Comparison of ENCODE assay signal across 28 cellular contexts in genomic region chr1:51316764-51317120, GRCh38. TPM values are rescaled to one million over a fixed set of nuclear protein-coding genes. Genes with fewer than 3 reads are reported as not detected.
DNase-seq lines count a peak whose midpoint lies in the region; ATAC-seq, FAIRE-seq and TF ChIP-seq lines count a peak whose summit lies in the region.
"Had no signal": no experiment of that assay in that cellular context is flagged by ENCODE, and none has a peak within 500 bp of the region (broad histone marks: within the 10 kb centered on the region; RNA-seq: fewer than 3 reads in every experiment).

No MANE protein-coding gene starts in this region.

- H3K27ac ChIP-seq in IMR-90 (ENCODE audit: insufficient read depth, low read length) (no peak overlapping the region), K562 (ENCODE audit: extremely low read depth, low read depth, low read length) (no peak overlapping the region)
- H3K27ac ChIP-seq: dorsolateral prefrontal cortex, right atrium auricular region, spleen had no signal

- peaks cover 27% of the 10 kb centered on the region for H3K4me1 Mint-ChIP-seq in nephron

- in situ Hi-C loops in IMR-90 (cut with MboI; ENCODE audit: low sequenced_read_pairs): no loop called here
- in situ Hi-C loops in K562 (cut with MboI): no loop called here

- intact Hi-C loops in IMR-90 (cut with micrococcal nuclease) (no loop called here), K562 (cut with micrococcal nuclease) (no loop called here)

- H4K20me1 ChIP-seq in IMR-90 (ENCODE audit: insufficient read depth, low read length) (no peaks in the 10 kb centered on the region), K562 (replicated peaks; ENCODE audit: control insufficient read depth, insufficient read depth, low read length) (no peaks in the 10 kb centered on the region)

- H3K14ac ChIP-seq in IMR-90 (replicated peaks; ENCODE audit: low read depth, low read length): no peak overlapping the region

- H3K23ac ChIP-seq in IMR-90 (ENCODE audit: low read depth, low read length): no peak overlapping the region

- H2AFZ ChIP-seq in IMR-90 (replicated peaks; ENCODE audit: low read length, poor library complexity) (peak overlapping the region; percentile 27), K562 (ENCODE audit: low read depth, low read length) (peak overlapping the region; percentile 15; the same call in 1 of the 2 replicates)

- H2BK15ac ChIP-seq in IMR-90 (ENCODE audit: low read depth, low read length): no peak overlapping the region

- dilution Hi-C loops in IMR-90 (cut with HindIII; ENCODE audit: low sequenced_read_pairs, unreplicated experiment): no loop called here

- TF ChIP-seq CTCF in IMR-90 (conservative IDR thresholded peaks at IDR 0.05; ENCODE audit: low read depth, low read length): no peak
- TF ChIP-seq CTCF in K562 (IDR thresholded peaks at IDR 0.05 in 2 of 3, conservative IDR thresholded peaks at IDR 0.05 in 1 of 3; ENCODE audit: insufficient read depth in 2 of 3, low read depth in 1 of 3, low read length in 3 of 3): no peak
- no peak for TF ChIP-seq CTCF in nephron (IDR thresholded peaks at IDR 0.05; ENCODE audit: unreplicated experiment in 3 of 3)

- TF ChIP-seq EP300 in K562 (IDR thresholded peaks at IDR 0.05; ENCODE audit: low read length): no peak

- H3K4ac ChIP-seq in IMR-90 (ENCODE audit: low read depth, low read length): no peak overlapping the region

- H3K9me3 ChIP-seq in IMR-90 (ENCODE audit: control insufficient read depth, insufficient read depth, low read length) (no peaks in the 10 kb centered on the region), K562 (replicated peaks; ENCODE audit: control insufficient read depth, insufficient read depth, low read depth, low read length) (no peaks in the 10 kb centered on the region)
- H3K9me3 ChIP-seq: HAP-1, right atrium auricular region, spleen had no signal

- TF ChIP-seq RAD21 in IMR-90 (IDR thresholded peaks at IDR 0.05; ENCODE audit: low read length) (no peak), K562 (CRISPR knock-in tag; conservative IDR thresholded peaks at IDR 0.05 in 1 of 2, IDR thresholded peaks at IDR 0.05 in 1 of 2) (no peak)

- H2BK120ac ChIP-seq in IMR-90 (ENCODE audit: low read depth, low read length): no peak overlapping the region

- no peak overlapping the region for H4K8ac ChIP-seq in IMR-90 (ENCODE audit: low read depth in 2 of 2, low read length in 2 of 2)

- BruUV-seq in IMR-90 (replicated peaks; lab: Mats Ljungman, UMichigan) (no TSS peak), K562 (replicated peaks; lab: Mats Ljungman, UMichigan) (no TSS peak)

- peak overlapping the region in 2 of 3 experiments; percentile 5 to 11 for H3K4me3 Mint-ChIP-seq in nephron
- H3K4me3 Mint-ChIP-seq: activated naive CD8-positive, alpha-beta T cell; CD8-positive, alpha-beta T cell; naive B cell; stimulated activated naive B cell treated with anti-CD40 and anti-IgM and Interleukin-4, amounts not matched to agents 10 μg/mL and 1 μg/mL and 100 μg/mL, for 72 hours; WTC11 had no signal

- H3K36me3 ChIP-seq in IMR-90 (ENCODE audit: control insufficient read depth, insufficient read depth, low read length) (no peaks in the 10 kb centered on the region), K562 (ENCODE audit: control insufficient read depth, insufficient read depth, low read length) (no peaks in the 10 kb centered on the region)
- H3K36me3 ChIP-seq: HAP-1, right atrium auricular region, spleen had no signal

- H3K4me1 ChIP-seq in IMR-90 (ENCODE audit: control insufficient read depth, insufficient read depth, low read length) (peaks cover 8% of the 10 kb centered on the region), K562 (replicated peaks in 1 of 2; ENCODE audit: control insufficient read depth in 2 of 2, insufficient read depth in 2 of 2, low read length in 2 of 2) (peaks cover 14 to 28% of the 10 kb centered on the region in 2 experiments; a peak in 4 of 5 replicates)
- H3K4me1 ChIP-seq: HAP-1, right atrium auricular region had no signal

- H3K36me3 Mint-ChIP-seq in nephron (ENCODE audit: low read depth): no peaks in the 10 kb centered on the region
- H3K36me3 Mint-ChIP-seq: activated naive CD8-positive, alpha-beta T cell; CD8-positive, alpha-beta T cell; naive B cell; stimulated activated naive B cell treated with anti-CD40 and anti-IgM and Interleukin-4, amounts not matched to agents 10 μg/mL and 1 μg/mL and 100 μg/mL, for 72 hours; WTC11 had no signal

- H2AK9ac ChIP-seq in IMR-90 (replicated peaks; ENCODE audit: low read depth, low read length, poor library complexity): peak overlapping the region; percentile 7

- CTCF ChIA-PET in IMR-90 (lab: Yijun Ruan, JAX) (no interaction called here), K562 (lab: Yijun Ruan, JAX; ENCODE audit: low intra/inter-chr PET ratio) (no interaction called here)

- no peak overlapping the region for H4K5ac ChIP-seq in IMR-90 (ENCODE audit: low read depth, low read length)

- no peak overlapping the region for H4K91ac ChIP-seq in IMR-90 (ENCODE audit: insufficient read depth, low read depth, low read length)

- no peak overlapping the region for H2AK5ac ChIP-seq in IMR-90 (ENCODE audit: low read depth, low read length)

- H3K18ac ChIP-seq in IMR-90 (ENCODE audit: low read depth, low read length): no peak overlapping the region

- H3K9ac ChIP-seq in IMR-90 (ENCODE audit: low read depth, low read length) (no peak overlapping the region), K562 (ENCODE audit: insufficient read depth in 1 of 2, low read depth in 2 of 2, low read length in 2 of 2) (peak overlapping the region in 1 of 2 experiments; percentile 14; a peak in 1 of 4 replicates)

- H3K79me2 ChIP-seq in K562 (ENCODE audit: control insufficient read depth, insufficient read depth, low read length): no peaks in the 10 kb centered on the region

- peaks cover 14% of the 10 kb centered on the region for H3K27me3 Mint-ChIP-seq in nephron (ENCODE audit: low read depth)
- H3K27me3 Mint-ChIP-seq: activated naive CD8-positive, alpha-beta T cell; naive B cell had no signal

- H3K4me3 ChIP-seq in IMR-90 (ENCODE audit: insufficient read depth, low read depth, low read length) (no peak overlapping the region), K562 (no peak overlapping the region)
- H3K4me3 ChIP-seq: dorsolateral prefrontal cortex, HAP-1, right atrium auricular region, spleen had no signal

- DNase-seq in NCI-H146 (lab: John Stamatoyannopoulos, UW) (peak; percentile 34), NCI-H146 treated with DMSO at 0.1 percent for 48 hours (lab: John Stamatoyannopoulos, UW; ENCODE audit: unreplicated experiment) (no peak), IMR-90 (no peak), K562 (ENCODE audit: extremely low read depth in 1 of 4, low spot score in 3 of 4) (no peak), GM03348 (ENCODE audit: low spot score) (no peak)
- DNase-seq in central memory CD4-positive, alpha-beta T cell: no peak
- DNase-seq: activated CD4-positive, alpha-beta T cell treated with anti-CD3 and anti-CD28 coated beads, Interleukin-2, amount 50 U/mL, for 4 hours; AML-193; CD8-positive, alpha-beta T cell; cerebellar nuclear complex; dorsolateral prefrontal cortex; KBM-7; mesendoderm; naive B cell; NCI-H187; spleen; stimulated activated CD4-positive, alpha-beta T cell treated with anti-CD3 and anti-CD28 coated beads, Interleukin-4, amount 100 ng/mL, for 1 hour; stimulated activated naive B cell treated with anti-CD40 and anti-IgM and Interleukin-4, amounts not matched to agents 10 μg/mL and 1 μg/mL and 100 μg/mL, for 72 hours; T1000 had no signal

- H3K4me2 ChIP-seq in IMR-90 (ENCODE audit: low read depth, low read length) (no peak overlapping the region), K562 (ENCODE audit: insufficient read depth, low read length) (no peak overlapping the region)

- POLR2A ChIA-PET in IMR-90 (lab: Charles Lee; ENCODE audit: unreplicated experiment): no interaction called here
- POLR2A ChIA-PET in K562 (lab: Yijun Ruan, JAX): no interaction called here

- no peaks in the 10 kb centered on the region for H3K9me3 Mint-ChIP-seq in nephron
- H3K9me3 Mint-ChIP-seq: activated T-helper 2 cell treated with anti-CD3 and anti-CD28 coated beads, Interferon-gamma antibody, Interleukin-2, Interleukin-4, amounts not matched to agents 10 μg/mL and 5 μg/mL and 100 μg/mL, durations not matched to agents 14 hours and 24 hours and 36 hours; CD8-positive, alpha-beta T cell; naive B cell; stimulated activated naive B cell treated with anti-CD40 and anti-IgM and Interleukin-4, amounts not matched to agents 10 μg/mL and 1 μg/mL and 100 μg/mL, for 72 hours; WTC11 had no signal

- H3K27me3 ChIP-seq in IMR-90 (ENCODE audit: control insufficient read depth, insufficient read depth, low read length) (no peaks in the 10 kb centered on the region), K562 (ENCODE audit: control insufficient read depth in 2 of 2, insufficient read depth in 2 of 2, low read length in 2 of 2) (no peaks in the 10 kb centered on the region)
- H3K27me3 ChIP-seq: dorsolateral prefrontal cortex, right atrium auricular region, spleen had no signal

- no peak for ATAC-seq in IMR-90 (ENCODE audit: low read depth)
- ATAC-seq in K562: no peak
- no peak for ATAC-seq in HG02623 (IDR thresholded peaks at IDR 0.05; ENCODE audit: unreplicated experiment)
- ATAC-seq: CD8-positive, alpha-beta T cell; Right ventricle myocardium inferior; stimulated activated naive B cell treated with anti-CD40 and anti-IgM and Interleukin-4, amounts not matched to agents 10 μg/mL and 1 μg/mL and 100 μg/mL, for 72 hours; WTC11 had no signal

- peak overlapping the region; percentile 82 to 96 (median 94) for H3K27ac Mint-ChIP-seq in nephron
- H3K27ac Mint-ChIP-seq: activated naive CD8-positive, alpha-beta T cell; activated T-helper 2 cell treated with anti-CD3 and anti-CD28 coated beads, Interferon-gamma antibody, Interleukin-2, Interleukin-4, amounts not matched to agents 10 μg/mL and 5 μg/mL and 100 μg/mL, durations not matched to agents 14 hours and 24 hours and 36 hours; CD8-positive, alpha-beta T cell; stimulated activated naive B cell treated with anti-CD40 and anti-IgM and Interleukin-4, amounts not matched to agents 10 μg/mL and 1 μg/mL and 100 μg/mL, for 72 hours; WTC11 had no signal

- H2BK5ac ChIP-seq in IMR-90 (ENCODE audit: low read depth, low read length, poor library complexity, severe bottlenecking): no peak overlapping the region

- no peaks in the 10 kb centered on the region for H3K79me1 ChIP-seq in IMR-90 (ENCODE audit: low read depth in 1 of 2, low read length in 2 of 2)

- TF ChIP-seq POLR2A in IMR-90 (IDR thresholded peaks at IDR 0.05; ENCODE audit: low read depth, low read length) (no peak), K562 (conservative IDR thresholded peaks at IDR 0.05) (no peak)

- H3K9me1 ChIP-seq in IMR-90 (ENCODE audit: insufficient read depth, low read length): peaks cover 16% of the 10 kb centered on the region
- H3K9me1 ChIP-seq in K562 (ENCODE audit: control insufficient read depth, insufficient read depth, low read length): no peaks in the 10 kb centered on the region

- 80% methylated on average over 1 of the region's 4 CpGs; no CpG with 5 or more reads in 1 of the 2 experiments for WGBS in IMR-90 (ENCODE audit: extremely low coverage in 2 of 2, insufficient read length in 1 of 2), 2 experiments
- 49% methylated on average over 4 of the region's 4 CpGs for WGBS in K562 (ENCODE audit: insufficient coverage, low coverage, missing lambda C conversion rate)

- H2BK20ac ChIP-seq in IMR-90 (ENCODE audit: low read depth, low read length): no peak overlapping the region

- H3K56ac ChIP-seq in IMR-90 (ENCODE audit: extremely low read depth, insufficient read depth, low read length): no peak overlapping the region

- FAIRE-seq in K562 (lab: Jason Lieb, UNC): no peak
- FAIRE-seq: urothelium cell line had no signal

RNA-seq across cellular contexts. Expression of gene TTC39A, which starts 13.6 kb away (rescaled TPM):
- total RNA-seq in IMR-90 (2012; rRNA removed) (0.28 and 0.72 TPM in 2 replicates), K562 (2014; rRNA removed) (0.18 and 0.20 TPM in 2 replicates), K562 (2014; rRNA removed; fragmentation: Illumina TruSeq; extraction: Trizol) (0.40 and 0.48 TPM in 2 replicates), K562 (2015; rRNA removed; fragmentation: Illumina TruSeq; extraction: Trizol) (0.34 and 0.36 TPM in 2 replicates), K562 (2021) (0.53 and 0.92 TPM in 2 replicates)
- polyA plus RNA-seq in IMR-90 (2012; rRNA removed) (0.62 and 0.79 TPM in 2 replicates), K562 (2011; rRNA removed) (0.74 and 0.82 TPM in 2 replicates), K562 (2014; fragmentation: Illumina TruSeq; extraction: Trizol) (0.27 and 0.32 TPM in 2 replicates), K562 (2014; fragmentation: Nextera tagmentation; extraction: Ambion mirVana) (under 1 TPM; 0.21 to 0.35 TPM), K562 (2014; rRNA removed) (0.19 and 0.23 TPM in 2 replicates)
- polyA plus RNA-seq in IMR-90 (2012; cell fraction: cytosol; rRNA removed): 0.08 and 0.42 TPM in 2 replicates
- polyA plus RNA-seq in IMR-90 (2012; cell fraction: nucleus; rRNA removed; ENCODE audit: low replicate concordance): 0.40 and 0.60 TPM in 2 replicates
- 1.6 and 1.9 TPM in 2 replicates for total RNA-seq in K562 (2011; cell fraction: chromatin; rRNA removed; ENCODE audit: low replicate concordance)
- total RNA-seq in K562 (2011; cell fraction: nucleolus; rRNA removed): 0.53 and 2.7 TPM in 2 replicates
- 0.51 and 2.1 TPM in 2 replicates for total RNA-seq in K562 (2011; cell fraction: nucleoplasm; rRNA removed)
- 0.37 and 2.8 TPM in 2 replicates for polyA plus RNA-seq in K562 (2011; cell fraction: cytosol; rRNA removed)
- 0.51 and 0.75 TPM in 2 replicates for polyA plus RNA-seq in K562 (2011; cell fraction: nucleus; rRNA removed)
- polyA plus RNA-seq in K562 (2012): 0.47 and 0.89 TPM in 2 replicates
- 2.0 and 2.1 TPM in 2 replicates for polyA minus RNA-seq in K562 (2011; rRNA and poly(A)+ RNA removed)
- polyA minus RNA-seq in K562 (2011; cell fraction: cytosol; rRNA and poly(A)+ RNA removed): not detected in 2 replicates
- 0.13 and 0.89 TPM in 2 replicates for polyA minus RNA-seq in K562 (2011; cell fraction: nucleus; rRNA and poly(A)+ RNA removed)
- total RNA-seq: CD8-positive, alpha-beta T cell had no signal
